1 cellular context compared by ENCODE assay signal in the genomic region with DNA sequence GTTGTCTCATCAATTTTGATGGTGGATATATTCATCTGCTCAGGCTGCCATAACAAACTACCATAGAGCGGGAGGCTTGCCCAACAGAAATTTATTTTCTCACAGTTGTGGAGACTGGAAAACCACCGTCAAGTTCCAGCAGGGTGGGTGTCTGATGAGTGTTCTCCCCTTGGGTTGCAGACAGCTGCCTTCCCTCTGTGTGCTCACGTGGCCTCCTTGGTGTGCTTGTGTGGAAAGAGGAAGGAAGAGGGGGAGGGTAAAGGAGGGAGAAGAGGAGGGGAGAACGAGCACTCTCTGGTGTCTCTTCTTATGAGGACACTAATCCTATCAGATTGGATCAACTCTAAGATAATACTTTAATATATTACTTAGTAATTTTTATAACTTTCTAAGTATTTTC.
TF ChIP-seq lines count a peak whose summit lies in the region.

No MANE protein-coding gene starts in this region.

TF ChIP-seq in HepG2, 621 proteins besides CTCF, POLR2A, EP300 and RAD21 (continued from another document):
- TF ChIP-seq ZGPAT (CRISPR knock-in tag; IDR thresholded peaks at IDR 0.05): no peak
- no peak for TF ChIP-seq HNF4A (CRISPR knock-in tag; IDR thresholded peaks at IDR 0.05)
- no peak for TF ChIP-seq RCOR2 (CRISPR knock-in tag; IDR thresholded peaks at IDR 0.05)
- TF ChIP-seq ZNF891 (CRISPR knock-in tag; IDR thresholded peaks at IDR 0.05): no peak
- TF ChIP-seq RARG (CRISPR knock-in tag; IDR thresholded peaks at IDR 0.05; ENCODE audit: low read depth): no peak
- TF ChIP-seq SMARCE1 (IDR thresholded peaks at IDR 0.05; ENCODE audit: borderline replicate concordance): no peak
- TF ChIP-seq, protein P1, sequence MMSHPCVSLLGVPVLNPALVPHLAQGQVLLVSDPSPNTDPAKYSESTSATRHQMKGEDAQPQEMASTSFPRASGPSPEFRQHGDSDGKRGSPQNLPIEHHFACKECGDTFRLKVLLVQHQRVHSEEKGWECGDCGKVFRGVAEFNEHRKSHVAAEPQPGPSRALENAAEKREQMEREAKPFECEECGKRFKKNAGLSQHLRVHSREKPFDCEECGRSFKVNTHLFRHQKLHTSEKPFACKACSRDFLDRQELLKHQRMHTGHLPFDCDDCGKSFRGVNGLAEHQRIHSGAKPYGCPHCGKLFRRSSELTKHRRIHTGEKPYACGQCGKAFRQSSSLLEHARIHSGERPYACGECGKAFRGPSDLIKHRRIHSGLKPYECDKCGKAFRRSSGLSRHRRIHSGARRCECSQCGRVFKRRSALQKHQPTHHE (CRISPR knock-in tag; IDR thresholded peaks at IDR 0.05; ENCODE audit: borderline replicate concordance): no peak
- TF ChIP-seq ADNP (CRISPR knock-in tag; IDR thresholded peaks at IDR 0.05): no peak
- TF ChIP-seq, protein P2, sequence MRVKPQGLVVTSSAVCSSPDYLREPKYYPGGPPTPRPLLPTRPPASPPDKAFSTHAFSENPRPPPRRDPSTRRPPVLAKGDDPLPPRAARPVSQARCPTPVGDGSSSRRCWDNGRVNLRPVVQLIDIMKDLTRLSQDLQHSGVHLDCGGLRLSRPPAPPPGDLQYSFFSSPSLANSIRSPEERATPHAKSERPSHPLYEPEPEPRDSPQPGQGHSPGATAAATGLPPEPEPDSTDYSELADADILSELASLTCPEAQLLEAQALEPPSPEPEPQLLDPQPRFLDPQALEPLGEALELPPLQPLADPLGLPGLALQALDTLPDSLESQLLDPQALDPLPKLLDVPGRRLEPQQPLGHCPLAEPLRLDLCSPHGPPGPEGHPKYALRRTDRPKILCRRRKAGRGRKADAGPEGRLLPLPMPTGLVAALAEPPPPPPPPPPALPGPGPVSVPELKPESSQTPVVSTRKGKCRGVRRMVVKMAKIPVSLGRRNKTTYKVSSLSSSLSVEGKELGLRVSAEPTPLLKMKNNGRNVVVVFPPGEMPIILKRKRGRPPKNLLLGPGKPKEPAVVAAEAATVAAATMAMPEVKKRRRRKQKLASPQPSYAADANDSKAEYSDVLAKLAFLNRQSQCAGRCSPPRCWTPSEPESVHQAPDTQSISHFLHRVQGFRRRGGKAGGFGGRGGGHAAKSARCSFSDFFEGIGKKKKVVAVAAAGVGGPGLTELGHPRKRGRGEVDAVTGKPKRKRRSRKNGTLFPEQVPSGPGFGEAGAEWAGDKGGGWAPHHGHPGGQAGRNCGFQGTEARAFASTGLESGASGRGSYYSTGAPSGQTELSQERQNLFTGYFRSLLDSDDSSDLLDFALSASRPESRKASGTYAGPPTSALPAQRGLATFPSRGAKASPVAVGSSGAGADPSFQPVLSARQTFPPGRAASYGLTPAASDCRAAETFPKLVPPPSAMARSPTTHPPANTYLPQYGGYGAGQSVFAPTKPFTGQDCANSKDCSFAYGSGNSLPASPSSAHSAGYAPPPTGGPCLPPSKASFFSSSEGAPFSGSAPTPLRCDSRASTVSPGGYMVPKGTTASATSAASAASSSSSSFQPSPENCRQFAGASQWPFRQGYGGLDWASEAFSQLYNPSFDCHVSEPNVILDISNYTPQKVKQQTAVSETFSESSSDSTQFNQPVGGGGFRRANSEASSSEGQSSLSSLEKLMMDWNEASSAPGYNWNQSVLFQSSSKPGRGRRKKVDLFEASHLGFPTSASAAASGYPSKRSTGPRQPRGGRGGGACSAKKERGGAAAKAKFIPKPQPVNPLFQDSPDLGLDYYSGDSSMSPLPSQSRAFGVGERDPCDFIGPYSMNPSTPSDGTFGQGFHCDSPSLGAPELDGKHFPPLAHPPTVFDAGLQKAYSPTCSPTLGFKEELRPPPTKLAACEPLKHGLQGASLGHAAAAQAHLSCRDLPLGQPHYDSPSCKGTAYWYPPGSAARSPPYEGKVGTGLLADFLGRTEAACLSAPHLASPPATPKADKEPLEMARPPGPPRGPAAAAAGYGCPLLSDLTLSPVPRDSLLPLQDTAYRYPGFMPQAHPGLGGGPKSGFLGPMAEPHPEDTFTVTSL (CRISPR knock-in tag; IDR thresholded peaks at IDR 0.05; ENCODE audit: borderline replicate concordance): no peak
- TF ChIP-seq FOSL1 (CRISPR knock-in tag; IDR thresholded peaks at IDR 0.05; ENCODE audit: borderline replicate concordance): no peak
- TF ChIP-seq PLRG1 (conservative IDR thresholded peaks at IDR 0.05): no peak
- TF ChIP-seq ZNF224 (CRISPR knock-in tag; IDR thresholded peaks at IDR 0.05): no peak
- TF ChIP-seq TARDBP (CRISPR knock-in tag; IDR thresholded peaks at IDR 0.05): no peak
